Comparison of ENCODE assay signal across 1 cellular context in the genomic region with DNA sequence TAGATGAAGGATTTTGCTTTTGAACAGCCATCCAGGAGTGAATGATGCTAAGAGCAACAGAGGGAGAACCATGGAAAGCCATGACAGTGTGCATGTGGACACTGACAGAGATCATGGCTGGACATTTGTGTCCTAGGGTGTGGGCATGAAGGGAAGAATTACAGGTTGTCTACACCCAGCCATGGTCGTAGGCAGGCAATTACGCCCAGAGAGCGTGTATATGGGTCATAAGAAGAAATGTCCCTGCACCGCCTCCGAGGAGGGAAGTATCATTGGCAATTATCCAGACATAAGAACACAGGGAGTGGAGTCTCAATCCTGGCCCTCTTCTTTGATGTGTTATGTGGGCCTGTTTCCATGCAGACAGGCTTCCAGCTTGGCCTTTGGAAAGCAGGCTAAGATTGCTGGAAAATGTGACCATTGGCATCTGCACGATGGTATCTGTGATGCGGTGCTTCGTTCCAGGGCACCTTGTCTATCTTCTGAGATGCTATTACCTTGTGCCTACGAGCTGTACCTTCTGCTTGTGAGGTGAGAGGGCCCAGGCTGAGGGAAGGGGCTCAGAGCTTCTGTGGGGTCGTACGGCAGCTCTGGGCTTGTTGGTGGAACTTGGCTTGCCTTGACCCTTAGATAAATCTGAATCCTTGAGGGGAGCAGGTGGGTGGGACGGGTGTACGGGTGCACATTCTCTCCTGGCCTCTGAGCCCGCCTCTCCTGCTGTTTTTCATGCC.
TF ChIP-seq lines count a peak whose summit lies in the region.

No MANE protein-coding gene starts in this region.

TF ChIP-seq in WTC11, 78 proteins besides CTCF, POLR2A, EP300 and RAD21 (continued from another document):
- TF ChIP-seq NFE2L1 (CRISPR knock-in tag; IDR thresholded peaks at IDR 0.05) (no peak), TEAD4 (CRISPR knock-in tag; IDR thresholded peaks at IDR 0.05) (no peak), RELA (CRISPR knock-in tag; IDR thresholded peaks at IDR 0.05; ENCODE audit: borderline replicate concordance) (no peak), RORB (CRISPR knock-in tag; IDR thresholded peaks at IDR 0.05) (no peak), ZNF219 (CRISPR knock-in tag; IDR thresholded peaks at IDR 0.05; ENCODE audit: borderline replicate concordance) (no peak), PRDM15 (CRISPR knock-in tag; IDR thresholded peaks at IDR 0.05) (no peak), GTF2I (CRISPR knock-in tag; conservative IDR thresholded peaks at IDR 0.05) (no peak), NR3C1 (CRISPR knock-in tag; conservative IDR thresholded peaks at IDR 0.05; ENCODE audit: low read depth) (no peak), ZNF281 (CRISPR knock-in tag; IDR thresholded peaks at IDR 0.05) (no peak), EMX1 (CRISPR knock-in tag; IDR thresholded peaks at IDR 0.05) (no peak)
- TF ChIP-seq, protein P1, sequence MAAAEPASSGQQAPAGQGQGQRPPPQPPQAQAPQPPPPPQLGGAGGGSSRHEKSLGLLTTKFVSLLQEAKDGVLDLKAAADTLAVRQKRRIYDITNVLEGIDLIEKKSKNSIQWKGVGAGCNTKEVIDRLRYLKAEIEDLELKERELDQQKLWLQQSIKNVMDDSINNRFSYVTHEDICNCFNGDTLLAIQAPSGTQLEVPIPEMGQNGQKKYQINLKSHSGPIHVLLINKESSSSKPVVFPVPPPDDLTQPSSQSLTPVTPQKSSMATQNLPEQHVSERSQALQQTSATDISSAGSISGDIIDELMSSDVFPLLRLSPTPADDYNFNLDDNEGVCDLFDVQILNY (CRISPR knock-in tag; IDR thresholded peaks at IDR 0.05), result no peak
